ENCODE assay signal across 8 cellular contexts in genomic region chr10:28677889-28678686, GRCh38. TPM values are rescaled to one million over a fixed set of nuclear protein-coding genes. Genes with fewer than 3 reads are reported as not detected.
A peak's percentile ranks its signal among the peaks of the same experiment; 100 is the strongest.
DNase-seq lines count a peak whose midpoint lies in the region; ATAC-seq and TF ChIP-seq lines count a peak whose summit lies in the region.

No MANE protein-coding gene starts in this region.

- H3K36me3 ChIP-seq in MM.1S (replicated peaks; ENCODE audit: insufficient read depth, low read length): no peaks in the 10 kb centered on the region

- H3F3A ChIP-seq in MM.1S (ENCODE audit: insufficient read depth, low read length): 0 out of 2 replicates have a peak, but pooled peaks cover 3% of the 10 kb centered on the region

- H3K36me3 Mint-ChIP-seq in glutamatergic neuron (ENCODE audit: unreplicated experiment) (no peaks in the 10 kb centered on the region), osteocyte (ENCODE audit: unreplicated experiment) (peaks cover 10% of the 10 kb centered on the region)

- ATAC-seq in GM19035 (IDR thresholded peaks at IDR 0.05; ENCODE audit: unreplicated experiment) (peak; percentile 5), HG02623 (IDR thresholded peaks at IDR 0.05; ENCODE audit: unreplicated experiment) (no peak), HG03175 (IDR thresholded peaks at IDR 0.05; ENCODE audit: unreplicated experiment) (no peak)

- DNase-seq in MM.1S (peak; percentile 14), activated gamma-delta T cell (lab: John Stamatoyannopoulos, UW) (peak; percentile 15), glutamatergic neuron (peak; percentile 53), osteocyte (ENCODE audit: extremely low spot score, unreplicated experiment) (peak; percentile 86), DMS153 (lab: John Stamatoyannopoulos, UW) (no peak)

- H3K27ac Mint-ChIP-seq in glutamatergic neuron (ENCODE audit: unreplicated experiment) (peak overlapping the region; percentile 44), osteocyte (ENCODE audit: unreplicated experiment) (peak overlapping the region; percentile 3)

- no peaks in the 10 kb centered on the region for H3K9me3 ChIP-seq in MM.1S (replicated peaks; ENCODE audit: insufficient read depth, low read length)

- H3K4me1 ChIP-seq in MM.1S (ENCODE audit: low read length): peaks cover 6% of the 10 kb centered on the region; the same call in 1 of the 2 replicates

- H3K79me2 ChIP-seq in MM.1S (ENCODE audit: low read length): no peaks in the 10 kb centered on the region

- H3K9me2 ChIP-seq in MM.1S (replicated peaks; ENCODE audit: insufficient read depth, low read length): no peaks in the 10 kb centered on the region

- no peak overlapping the region for H3K9ac ChIP-seq in MM.1S (ENCODE audit: low read length)

- H3K4me3 ChIP-seq in MM.1S (ENCODE audit: low read length): peak overlapping the region; percentile 68

- H3K27me3 Mint-ChIP-seq in glutamatergic neuron (ENCODE audit: unreplicated experiment) (peaks cover 8% of the 10 kb centered on the region), osteocyte (ENCODE audit: unreplicated experiment) (peaks cover 16% of the 10 kb centered on the region)

- no peaks in the 10 kb centered on the region for H4K20me1 ChIP-seq in MM.1S (ENCODE audit: insufficient read depth, low read length)

- peaks cover 25% of the 10 kb centered on the region for H3K27me3 ChIP-seq in MM.1S (replicated peaks; ENCODE audit: insufficient read depth, low read length)

- H3K4me3 Mint-ChIP-seq in glutamatergic neuron (ENCODE audit: unreplicated experiment) (peak overlapping the region; percentile 85), osteocyte (ENCODE audit: unreplicated experiment) (peak overlapping the region; percentile 80)

- peak overlapping the region; percentile 77 for H2AFZ ChIP-seq in MM.1S (ENCODE audit: low read length)

- H3K4me1 Mint-ChIP-seq in glutamatergic neuron (ENCODE audit: low read depth, unreplicated experiment) (peaks cover 32% of the 10 kb centered on the region), osteocyte (ENCODE audit: unreplicated experiment) (peaks cover 41% of the 10 kb centered on the region)

- H3K9me3 Mint-ChIP-seq in glutamatergic neuron (ENCODE audit: unreplicated experiment): peaks cover 3% of the 10 kb centered on the region
- no peaks in the 10 kb centered on the region for H3K9me3 Mint-ChIP-seq in osteocyte (ENCODE audit: unreplicated experiment)

- TF ChIP-seq CTCF in MM.1S (IDR thresholded peaks at IDR 0.05; ENCODE audit: low read length) (no peak), glutamatergic neuron (IDR thresholded peaks at IDR 0.05; ENCODE audit: partially characterized antibody, unreplicated experiment) (no peak), osteocyte (IDR thresholded peaks at IDR 0.05) (no peak)

- no peak overlapping the region for H3K27ac ChIP-seq in MM.1S (ENCODE audit: low read length)

- peak overlapping the region; percentile 95 for H3K4me2 ChIP-seq in MM.1S (ENCODE audit: low read depth, low read length)

RNA-seq across cellular contexts. Expression of gene BAMBI, which starts 0.8 kb away (rescaled TPM):
- total RNA-seq in glutamatergic neuron (ENCODE audit: unreplicated experiment) (5.8 TPM), osteocyte (6.1 and 6.8 TPM in 2 replicates)
